In the genomic region with DNA sequence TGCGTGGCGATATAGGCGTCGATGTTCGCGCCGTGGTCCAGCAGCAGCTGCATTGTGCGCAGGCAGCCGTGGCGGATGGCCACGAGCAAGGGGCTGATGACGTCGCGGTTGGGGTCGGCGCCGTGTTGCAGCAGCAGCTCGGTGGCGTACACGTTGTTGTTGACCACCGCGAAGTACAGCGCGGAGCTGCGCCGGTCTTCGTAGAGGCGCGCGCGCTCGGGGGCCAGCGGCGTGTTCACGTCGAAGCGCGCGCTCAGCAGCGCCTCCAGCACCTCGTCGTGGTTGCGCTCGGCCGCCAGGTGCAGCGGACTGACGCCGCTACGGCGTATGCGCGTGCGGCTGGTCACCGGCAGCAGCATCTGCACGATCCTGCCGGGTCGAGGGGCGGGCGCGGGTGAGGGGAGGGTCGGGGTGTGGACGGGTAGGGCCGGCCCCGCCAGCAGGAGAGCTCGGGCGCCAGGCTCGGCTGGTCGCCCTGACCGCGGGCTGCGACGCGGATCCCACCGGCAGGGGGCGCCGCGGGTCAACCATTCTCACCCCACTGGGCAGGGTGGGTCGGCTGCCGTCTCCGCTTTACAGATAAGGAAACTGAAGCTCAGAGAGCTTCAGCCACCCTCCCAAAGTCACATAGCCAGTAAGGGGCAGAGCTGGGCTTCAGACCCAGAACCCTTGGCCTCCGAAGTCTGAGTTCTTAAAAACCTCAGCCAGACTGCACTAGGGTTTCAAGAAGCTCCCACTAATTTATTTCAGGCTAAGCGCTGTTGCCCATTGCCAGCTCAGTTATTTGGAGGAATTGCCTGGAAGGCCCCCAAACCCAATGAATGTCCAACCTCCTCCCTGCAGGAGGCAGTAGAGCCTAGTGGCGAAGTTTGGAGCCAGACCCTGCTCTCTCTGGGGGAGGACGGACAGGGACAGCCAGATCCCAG, we compare ENCODE assay signal across 9 cellular contexts. TPM values are rescaled to one million over a fixed set of nuclear protein-coding genes. Genes with fewer than 3 reads are reported as not detected.
DNase-seq lines count a peak whose midpoint lies in the region; ATAC-seq lines count a peak whose summit lies in the region.
"Had no signal": no experiment of that assay in that cellular context is flagged by ENCODE, and none has a peak within 500 bp of the region (broad histone marks: within the 10 kb centered on the region; RNA-seq: fewer than 3 reads in every experiment).

No MANE protein-coding gene starts in this region.

- peak; percentile 87 for ATAC-seq in HG02852 (IDR thresholded peaks at IDR 0.05; ENCODE audit: unreplicated experiment)
- peak; percentile 97 for ATAC-seq in activated CD8-positive, alpha-beta memory T cell treated with anti-CD3 and anti-CD28 coated beads, Interleukin-2, amount 10 ng/mL, durations not matched to agents 7 days and 5 days

- peaks cover 62% of the 10 kb centered on the region for H3K36me3 Mint-ChIP-seq in activated CD8-positive, alpha-beta memory T cell treated with anti-CD3 and anti-CD28 coated beads, Interleukin-2, amount 10 ng/mL, durations not matched to agents 7 days and 5 days

- peak; percentile 50 for DNase-seq in NCI-H1436 (lab: John Stamatoyannopoulos, UW)
- no peak for DNase-seq in NCI-H1436 treated with DMSO at 0.1 percent for 48 hours (lab: John Stamatoyannopoulos, UW)
- DNase-seq in NCI-H510A treated with DMSO at 0.1 percent for 48 hours (lab: John Stamatoyannopoulos, UW) = peak; percentile 91
- peak; percentile 92 for DNase-seq in activated CD8-positive, alpha-beta memory T cell treated with anti-CD3 and anti-CD28 coated beads, Interleukin-2, amount 10 ng/mL, durations not matched to agents 7 days and 5 days
- DNase-seq in epidermal melanocyte (ENCODE audit: insufficient read length, low spot score) = peak; percentile 79
- DNase-seq in stimulated activated CD8-positive, alpha-beta memory T cell treated with anti-CD3 and anti-CD28 coated beads, Interleukin-4, amount 100 ng/mL, for 4 hours (ENCODE audit: low read depth in 2 of 2, low spot score in 1 of 2) = peak; percentile 78 to 93
- DNase-seq: DND-41 had no signal

- H3K27me3 ChIP-seq in mononuclear cell (ENCODE audit: insufficient read depth, low read length) = peaks cover 4% of the 10 kb centered on the region

- H3K4me3 Mint-ChIP-seq in activated CD8-positive, alpha-beta memory T cell treated with anti-CD3 and anti-CD28 coated beads, Interleukin-2, amount 10 ng/mL, durations not matched to agents 7 days and 5 days = peak overlapping the region; percentile 46

- no peaks in the 10 kb centered on the region for H3K9me3 Mint-ChIP-seq in activated CD8-positive, alpha-beta memory T cell treated with anti-CD3 and anti-CD28 coated beads, Interleukin-2, amount 10 ng/mL, durations not matched to agents 7 days and 5 days (ENCODE audit: low read depth)

- peak overlapping the region; percentile 74 for H3K27ac Mint-ChIP-seq in activated CD8-positive, alpha-beta memory T cell treated with anti-CD3 and anti-CD28 coated beads, Interleukin-2, amount 10 ng/mL, durations not matched to agents 7 days and 5 days

- no peaks in the 10 kb centered on the region for H3K27me3 Mint-ChIP-seq in activated CD8-positive, alpha-beta memory T cell treated with anti-CD3 and anti-CD28 coated beads, Interleukin-2, amount 10 ng/mL, durations not matched to agents 7 days and 5 days

- CTCF ChIA-PET in activated CD8-positive, alpha-beta memory T cell treated with anti-CD3 and anti-CD28 coated beads, Interleukin-2, amount 10 ng/mL, durations not matched to agents 7 days and 5 days (lab: Charles Lee) = interaction anchor here (0.6 to 13.0 kb wide), 51 partner anchors 8 to 274 kb away, joined by 3 to 307 read pairs (median 5); a partner anchor contains a TSS

- peak overlapping the region; percentile 10 for H3K4me3 ChIP-seq in mononuclear cell (ENCODE audit: low read length)

- peaks cover 13% of the 10 kb centered on the region for H3K4me1 ChIP-seq in mononuclear cell (ENCODE audit: insufficient read depth, low read length)

- H3K4me1 Mint-ChIP-seq in activated CD8-positive, alpha-beta memory T cell treated with anti-CD3 and anti-CD28 coated beads, Interleukin-2, amount 10 ng/mL, durations not matched to agents 7 days and 5 days = peaks cover 32% of the 10 kb centered on the region

- H3K9me3 ChIP-seq in mononuclear cell (ENCODE audit: low read depth, low read length) = no peaks in the 10 kb centered on the region

RNA-seq across cellular contexts. Expression of a gene that starts 12.4 kb away (rescaled TPM):
- total RNA-seq in activated CD8-positive, alpha-beta memory T cell treated with anti-CD3 and anti-CD28 coated beads, Interleukin-2, amount 10 ng/mL, durations not matched to agents 7 days and 5 days = not detected
- not detected for total RNA-seq in mononuclear cell

RNA-seq across cellular contexts. Expression of a gene that starts 36.8 kb away (rescaled TPM):
- total RNA-seq in activated CD8-positive, alpha-beta memory T cell treated with anti-CD3 and anti-CD28 coated beads, Interleukin-2, amount 10 ng/mL, durations not matched to agents 7 days and 5 days = 100 to 1,000 TPM; 116 to 177 TPM
- total RNA-seq in mononuclear cell = 2.0 TPM

RNA-seq across cellular contexts. Expression of a gene that starts 57.5 kb away (rescaled TPM):
- under 1 TPM in 1 of 2 experiments, not detected in 1; 0.14 TPM for total RNA-seq in activated CD8-positive, alpha-beta memory T cell treated with anti-CD3 and anti-CD28 coated beads, Interleukin-2, amount 10 ng/mL, durations not matched to agents 7 days and 5 days
- total RNA-seq in mononuclear cell = not detected

Comparison
In these comparisons a context has a peak if more than half of its experiments do, and no peak if none do; other contexts are left out.
1. RNA of a gene that starts 36.8 kb away (total RNA-seq): 116 to 177 TPM in activated CD8-positive, alpha-beta memory T cell treated with anti-CD3 and anti-CD28 coated beads, Interleukin-2, amount 10 ng/mL, durations not matched to agents 7 days and 5 days; 2.0 TPM in mononuclear cell (single experiment); every median in the first group is over 10 times any median in the second.